Comparison of ENCODE assay signal across 29 cellular contexts in the genomic region with DNA sequence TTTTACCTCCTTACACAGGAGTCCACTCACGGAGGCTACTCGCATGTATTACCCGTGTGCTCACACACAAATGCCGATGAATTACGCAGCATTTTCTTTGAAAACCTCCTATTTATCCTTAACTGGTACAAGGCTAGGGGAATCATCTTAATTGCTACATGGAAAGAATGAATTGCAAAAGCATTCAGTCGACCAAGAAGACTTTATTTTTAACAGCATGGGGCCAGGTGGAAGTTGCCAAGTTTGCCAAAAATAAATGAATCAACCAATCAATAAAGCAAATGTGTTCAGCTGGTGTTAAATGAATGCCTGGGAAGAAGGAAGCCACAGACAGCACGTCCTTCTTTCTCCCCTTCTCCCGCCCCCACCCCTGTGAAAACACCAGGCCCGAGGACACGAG.
"Had no signal": no experiment of that assay in that cellular context is flagged by ENCODE, and none has a peak within 500 bp of the region (broad histone marks: within the 10 kb centered on the region; RNA-seq: fewer than 3 reads in every experiment).

No MANE protein-coding gene starts in this region.

- H3K4me1 ChIP-seq: breast epithelium had no signal

- DNase-seq: activated CD4-positive, alpha-beta T cell treated with anti-CD3 and anti-CD28 coated beads for 4 hours; activated CD4-positive, alpha-beta T cell treated with anti-CD3 and anti-CD28 coated beads, Interleukin-2, amount 50 U/mL, for 48 hours; activated CD4-positive, CD25-positive, alpha-beta regulatory T cell; activated CD8-positive, alpha-beta memory T cell treated with anti-CD3 and anti-CD28 coated beads, Interleukin-2, amount 50 U/mL, for 48 hours; activated naive CD4-positive, alpha-beta T cell; activated T-cell treated with anti-CD3 and anti-CD28 coated beads, Interleukin-2, amount 50 U/mL, for 4 hours; adrenal gland; effector memory CD4-positive, alpha-beta T cell; foreskin melanocyte; kidney glomerular epithelial cell; left lung; retina; stimulated activated CD4-positive, alpha-beta T cell treated with anti-CD3 and anti-CD28 coated beads, Interleukin-4, amount 100 ng/mL, for 24 hours; stimulated activated naive CD8-positive, alpha-beta T cell treated with anti-CD3 and anti-CD28 coated beads, Interleukin-15, Interleukin-2, amounts not matched to agents 100 U/mL and 50 U/mL, for 24 hours; substantia nigra; T1000; thyroid gland had no signal

- H3K9me3 Mint-ChIP-seq: activated T-helper 2 cell treated with anti-CD3 and anti-CD28 coated beads, Interferon-gamma antibody, Interleukin-2, Interleukin-4, amounts not matched to agents 10 μg/mL and 5 μg/mL and 100 μg/mL, durations not matched to agents 14 hours and 24 hours and 36 hours; central memory CD8-positive, alpha-beta T cell; T-helper 1 cell treated with Interleukin-12 subunit alpha and Interleukin-12 subunit beta and Interleukin-4 antibody, amounts not matched to agents 30 μg/mL and 1 μg/mL, for 36 hours had no signal

- H3K4me3 ChIP-seq: adrenal gland, ascending aorta, breast epithelium, hepatocyte, left lung, lung, thyroid gland, upper lobe of right lung had no signal

- H3K27me3 ChIP-seq: adrenal gland, ascending aorta, breast epithelium, hepatocyte, left lung, neutrophil, thyroid gland, upper lobe of right lung had no signal

- H3K27me3 Mint-ChIP-seq: activated naive CD8-positive, alpha-beta T cell had no signal

- H3K27ac ChIP-seq: adrenal gland, ascending aorta, breast epithelium, hepatocyte, left lung, upper lobe of right lung had no signal

- H3K27ac Mint-ChIP-seq: activated naive CD8-positive, alpha-beta T cell; activated T-helper 2 cell treated with anti-CD3 and anti-CD28 coated beads, Interferon-gamma antibody, Interleukin-2, Interleukin-4, amounts not matched to agents 10 μg/mL and 5 μg/mL and 100 μg/mL, durations not matched to agents 14 hours and 24 hours and 36 hours; naive thymus-derived CD8-positive, alpha-beta T cell; T-helper 1 cell treated with Interleukin-12 subunit alpha and Interleukin-12 subunit beta and Interleukin-4 antibody, amounts not matched to agents 30 μg/mL and 1 μg/mL, for 36 hours had no signal

- H2AFZ ChIP-seq: hepatocyte had no signal

- H3K4me1 Mint-ChIP-seq: central memory CD8-positive, alpha-beta T cell had no signal

- H3K9me3 ChIP-seq: adrenal gland, ascending aorta, breast epithelium, left lung, neutrophil, thyroid gland, upper lobe of right lung had no signal

- H3K36me3 ChIP-seq: breast epithelium had no signal

- H3K4me2 ChIP-seq: hepatocyte had no signal

- H3K36me3 Mint-ChIP-seq: activated naive CD8-positive, alpha-beta T cell had no signal

- ATAC-seq: activated T-cell treated with anti-CD3 and anti-CD28 coated beads, Interleukin-2, amount 50 U/mL, for 4 hours; left lung; naive thymus-derived CD8-positive, alpha-beta T cell; stimulated activated naive CD8-positive, alpha-beta T cell treated with anti-CD3 and anti-CD28 coated beads, Interleukin-15, Interleukin-2, amounts not matched to agents 100 U/mL and 50 U/mL, for 24 hours; upper lobe of right lung had no signal

- FAIRE-seq: colon had no signal

- H3K4me3 Mint-ChIP-seq: activated naive CD8-positive, alpha-beta T cell; activated T-cell treated with anti-CD3 and anti-CD28 coated beads, Interleukin-2, amount 50 U/mL, for 4 hours; central memory CD8-positive, alpha-beta T cell; naive thymus-derived CD8-positive, alpha-beta T cell; T-helper 1 cell treated with Interleukin-12 subunit alpha and Interleukin-12 subunit beta and Interleukin-4 antibody, amounts not matched to agents 30 μg/mL and 1 μg/mL, for 36 hours had no signal
